Comparison of ENCODE assay signal across 11 cellular contexts in genomic region chr2:74414475-74414874, GRCh38. TPM values are rescaled to one million over a fixed set of nuclear protein-coding genes. Genes with fewer than 3 reads are reported as not detected.
DNase-seq lines count a peak whose midpoint lies in the region; ATAC-seq, FAIRE-seq and TF ChIP-seq lines count a peak whose summit lies in the region.
"Had no signal": no experiment of that assay in that cellular context is flagged by ENCODE, and none has a peak within 500 bp of the region (broad histone marks: within the 10 kb centered on the region; RNA-seq: fewer than 3 reads in every experiment).

No MANE protein-coding gene starts in this region.

- no peak for ATAC-seq in GM21619 (IDR thresholded peaks at IDR 0.05; ENCODE audit: unreplicated experiment)

- peak overlapping the region in 4 of 5 donors; percentile 31 to 77 (median 60) for H3K9ac ChIP-seq in subcutaneous abdominal adipose tissue (ENCODE audit: low read length in 5 of 5)

- H3K27me3 ChIP-seq in bronchial epithelial cell (ENCODE audit: control insufficient read depth, insufficient read depth, low read length): no peaks in the 10 kb centered on the region
- H3K27me3 ChIP-seq in subcutaneous abdominal adipose tissue (ENCODE audit: control insufficient read depth in 5 of 5, insufficient read depth in 4 of 5, low read length in 5 of 5): peaks cover 0 to 15% (median 5%) of the 10 kb centered on the region in 5 donors

- no peak for FAIRE-seq in bronchial epithelial cell (lab: Jason Lieb, UNC)

- H3K9me3 Mint-ChIP-seq in T-helper 1 cell treated with Interleukin-12 subunit alpha and Interleukin-12 subunit beta and Interleukin-4 antibody, amounts not matched to agents 30 μg/mL and 1 μg/mL, for 36 hours: no peaks in the 10 kb centered on the region
- no peaks in the 10 kb centered on the region for H3K9me3 Mint-ChIP-seq in progenitor cell of endocrine pancreas (ENCODE audit: low read depth)

- H3K9me3 ChIP-seq in subcutaneous abdominal adipose tissue (ENCODE audit: control insufficient read depth in 5 of 5, low read length in 5 of 5): no peaks in the 10 kb centered on the region
- H3K9me3 ChIP-seq: SJCRH30 had no signal

- in situ Hi-C loops in KBM-7 (cut with MboI; ENCODE audit: low pct_unique_long_range_greater_than_20kb, low sequenced_read_pairs): no loop called here

- peaks cover 14% of the 10 kb centered on the region for H3K4me1 Mint-ChIP-seq in T-helper 1 cell treated with Interleukin-12 subunit alpha and Interleukin-12 subunit beta and Interleukin-4 antibody, amounts not matched to agents 30 μg/mL and 1 μg/mL, for 36 hours (ENCODE audit: low read depth)
- no peaks in the 10 kb centered on the region for H3K4me1 Mint-ChIP-seq in progenitor cell of endocrine pancreas (ENCODE audit: low read depth)

- peak overlapping the region; percentile 21 for H3K4me3 Mint-ChIP-seq in T-helper 1 cell treated with Interleukin-12 subunit alpha and Interleukin-12 subunit beta and Interleukin-4 antibody, amounts not matched to agents 30 μg/mL and 1 μg/mL, for 36 hours
- H3K4me3 Mint-ChIP-seq in progenitor cell of endocrine pancreas (ENCODE audit: low read depth): no peak overlapping the region

- H3K4me1 ChIP-seq in subcutaneous abdominal adipose tissue (ENCODE audit: control insufficient read depth in 5 of 5, insufficient read depth in 5 of 5, low read length in 5 of 5): peaks cover 0 to 28% (median 22%) of the 10 kb centered on the region in 5 donors

- no peaks in the 10 kb centered on the region for H3K36me3 ChIP-seq in bronchial epithelial cell (ENCODE audit: control insufficient read depth, insufficient read depth, low read length)
- no peaks in the 10 kb centered on the region for H3K36me3 ChIP-seq in subcutaneous abdominal adipose tissue (ENCODE audit: control insufficient read depth in 5 of 5, insufficient read depth in 5 of 5, low read length in 5 of 5)
- H3K36me3 ChIP-seq: SJCRH30 had no signal

- TF ChIP-seq CTCF in bronchial epithelial cell (IDR thresholded peaks at IDR 0.05; ENCODE audit: insufficient read depth, low read length, severe bottlenecking) (no peak), progenitor cell of endocrine pancreas (IDR thresholded peaks at IDR 0.05; ENCODE audit: unreplicated experiment) (no peak)

- H3K27me3 Mint-ChIP-seq in T-helper 1 cell treated with Interleukin-12 subunit alpha and Interleukin-12 subunit beta and Interleukin-4 antibody, amounts not matched to agents 30 μg/mL and 1 μg/mL, for 36 hours (ENCODE audit: low read depth): no peaks in the 10 kb centered on the region
- peaks cover 3% of the 10 kb centered on the region for H3K27me3 Mint-ChIP-seq in progenitor cell of endocrine pancreas

- H3K27ac Mint-ChIP-seq in T-helper 1 cell treated with Interleukin-12 subunit alpha and Interleukin-12 subunit beta and Interleukin-4 antibody, amounts not matched to agents 30 μg/mL and 1 μg/mL, for 36 hours: no peak overlapping the region
- H3K27ac Mint-ChIP-seq in progenitor cell of endocrine pancreas: no peak overlapping the region

- no peak overlapping the region for H3K27ac ChIP-seq in subcutaneous abdominal adipose tissue (ENCODE audit: low read depth, low read length)
- H3K27ac ChIP-seq: SJCRH30 had no signal

- H3K4me3 ChIP-seq in bronchial epithelial cell (ENCODE audit: low read depth, low read length) (peak overlapping the region; percentile 26), subcutaneous abdominal adipose tissue (ENCODE audit: low read depth in 1 of 5, low read length in 5 of 5) (peak overlapping the region in 4 of 5 donors; percentile 68 to 90 (median 78))
- H3K4me3 ChIP-seq: SJCRH30 had no signal

- DNase-seq in T-helper 1 cell: no peak
- no peak for DNase-seq in bronchial epithelial cell (ENCODE audit: low read depth)
- DNase-seq in left kidney (ENCODE audit: low read depth, low spot score): peak; percentile 57
- DNase-seq in KBM-7: no peak
- no peak for DNase-seq in progenitor cell of endocrine pancreas (ENCODE audit: low spot score, unreplicated experiment)
- DNase-seq: ACHN, MV-4-11, SJCRH30 had no signal

- H3K36me3 Mint-ChIP-seq in T-helper 1 cell treated with Interleukin-12 subunit alpha and Interleukin-12 subunit beta and Interleukin-4 antibody, amounts not matched to agents 30 μg/mL and 1 μg/mL, for 36 hours (ENCODE audit: low read depth): no peaks in the 10 kb centered on the region
- H3K36me3 Mint-ChIP-seq in progenitor cell of endocrine pancreas (ENCODE audit: insufficient read depth): no peaks in the 10 kb centered on the region

RNA-seq across cellular contexts. Expression of gene C2orf81, which starts 6.9 kb away (rescaled TPM):
- 0.26 TPM in 2 replicates for total RNA-seq in bronchial epithelial cell
- total RNA-seq in progenitor cell of endocrine pancreas: 11.3 and 13.4 TPM in 2 replicates

RNA-seq across cellular contexts. Expression of gene WDR54, which starts 7.1 kb away (rescaled TPM):
- total RNA-seq in bronchial epithelial cell (26.9 and 31.6 TPM in 2 replicates), progenitor cell of endocrine pancreas (28.1 and 30.2 TPM in 2 replicates)

RNA-seq across cellular contexts. Expression of gene RTKN, which starts 27.3 kb away (rescaled TPM):
- total RNA-seq in bronchial epithelial cell (22.1 and 24.1 TPM in 2 replicates), progenitor cell of endocrine pancreas (121 and 129 TPM in 2 replicates)

RNA-seq across cellular contexts. Expression of gene DCTN1, which starts 34.4 kb away (rescaled TPM):
- total RNA-seq in bronchial epithelial cell (65.8 and 79.8 TPM in 2 replicates), progenitor cell of endocrine pancreas (178 and 195 TPM in 2 replicates)

RNA-seq across cellular contexts. Expression of gene INO80B, which starts 40.4 kb away (rescaled TPM):
- total RNA-seq in bronchial epithelial cell (13.7 and 26.6 TPM in 2 replicates), progenitor cell of endocrine pancreas (46.8 and 51.0 TPM in 2 replicates)
